ENCODE assay signal across 8 cellular contexts in the genomic region with DNA sequence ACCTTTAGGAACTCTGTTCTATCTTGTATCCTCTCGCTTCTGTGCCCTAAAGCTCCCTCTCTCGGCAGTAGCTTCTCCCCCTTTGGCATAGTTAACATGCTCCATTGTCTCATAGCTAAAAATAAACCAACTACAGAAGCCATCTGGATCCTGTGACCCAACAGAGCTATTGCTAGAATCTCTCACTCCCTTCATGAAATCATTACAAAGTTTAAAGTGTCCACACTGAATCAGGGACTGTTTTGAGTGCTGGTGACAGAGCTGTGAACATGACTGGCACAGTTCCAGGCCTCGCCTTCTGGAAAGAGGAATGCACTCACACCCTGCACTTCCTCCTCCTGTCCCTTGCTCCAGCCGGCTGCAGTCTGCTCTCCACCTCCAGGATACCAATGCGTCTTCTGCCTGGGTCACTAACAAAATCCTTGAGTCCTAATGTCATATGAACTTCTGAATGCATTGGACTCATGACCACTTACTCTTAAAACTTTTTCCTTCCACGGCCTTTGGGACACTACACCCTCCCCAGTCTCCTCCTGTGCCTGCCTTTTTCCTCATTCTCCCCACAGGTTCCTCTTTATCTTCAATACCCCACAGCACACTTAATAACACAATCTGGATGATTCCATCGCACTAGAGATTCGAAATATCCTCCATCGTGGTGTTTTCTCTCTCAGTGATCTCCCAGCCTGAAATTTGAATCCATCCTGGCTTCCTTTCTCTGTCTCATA. TPM values are rescaled to one million over a fixed set of nuclear protein-coding genes. Genes with fewer than 3 reads are reported as not detected.
DNase-seq lines count a peak whose midpoint lies in the region; ATAC-seq and TF ChIP-seq lines count a peak whose summit lies in the region.

No MANE protein-coding gene starts in this region.

- POLR2A ChIA-PET in HCT116 (lab: Charles Lee): no interaction called here

- H3K9me3 ChIP-seq in HCT116 (ENCODE audit: control insufficient read depth in 1 of 2, insufficient read depth in 1 of 2, low read depth in 1 of 2, low read length in 2 of 2) (no peaks in the 10 kb centered on the region), heart right ventricle (peaks cover 0 to 4% (median 0%) of the 10 kb centered on the region in 11 donors), skeletal muscle satellite cell (replicated peaks; ENCODE audit: low read length) (no peaks in the 10 kb centered on the region)

- BruUV-seq in HCT116 (replicated peaks; lab: Mats Ljungman, UMichigan): no TSS peak

- H3K4me2 ChIP-seq in HCT116 (ENCODE audit: low read length) (peak overlapping the region; percentile 63), skeletal muscle satellite cell (ENCODE audit: low read length) (peak overlapping the region; percentile 8)

- H3K27me3 ChIP-seq in HCT116 (ENCODE audit: insufficient read depth, low read length): no peaks in the 10 kb centered on the region
- H3K27me3 ChIP-seq in heart right ventricle: no peaks in the 10 kb centered on the region
- H3K27me3 ChIP-seq in skeletal muscle satellite cell (ENCODE audit: control insufficient read depth, insufficient read depth, low read length): no peaks in the 10 kb centered on the region
- no peaks in the 10 kb centered on the region for H3K27me3 ChIP-seq in H7 (ENCODE audit: control insufficient read depth, insufficient read depth, low read length)

- TF ChIP-seq RAD21 in HCT116 (IDR thresholded peaks at IDR 0.05; ENCODE audit: low read depth): peak; percentile 25

- 6 to 9% methylated on average over 9 of the region's 9 CpGs for WGBS in heart right ventricle, 2 donors

- RAD21 ChIA-PET in HCT116 (lab: Charles Lee; ENCODE audit: low non-redundant PET in 1 of 2, low total read pairs in 2 of 2, uncharacterized antibody in 2 of 2, unreplicated experiment in 2 of 2): no interaction called here

- H3K36me3 ChIP-seq in HCT116 (ENCODE audit: control insufficient read depth in 1 of 2, insufficient read depth in 2 of 2, low read length in 2 of 2) (no peaks in the 10 kb centered on the region), heart right ventricle (peaks cover 0 to 18% (median 0%) of the 10 kb centered on the region in 9 donors), skeletal muscle satellite cell (ENCODE audit: insufficient read depth, low read length) (no peaks in the 10 kb centered on the region), H7 (replicated peaks; ENCODE audit: control insufficient read depth, insufficient read depth, low read length) (no peaks in the 10 kb centered on the region; the same call in 1 of the 2 replicates)

- no peak overlapping the region for H3K27ac ChIP-seq in HCT116 (ENCODE audit: low read depth, low read length)
- peak overlapping the region; percentile 66 to 90 (median 84) for H3K27ac ChIP-seq in heart right ventricle

- H2AFZ ChIP-seq in HCT116 (ENCODE audit: low read depth, low read length, poor library complexity, severe bottlenecking): peak overlapping the region; percentile 96

- no peak overlapping the region for H3K9ac ChIP-seq in HCT116 (ENCODE audit: low read length)
- no peak overlapping the region for H3K9ac ChIP-seq in skeletal muscle satellite cell (ENCODE audit: low read depth, low read length)

- peak; percentile 87 for ATAC-seq in HCT116
- ATAC-seq in heart right ventricle: peak; percentile 90 to 98 (median 96)
- no peak for ATAC-seq in HG03095 (IDR thresholded peaks at IDR 0.05; ENCODE audit: unreplicated experiment)
- ATAC-seq in GM19324 (IDR thresholded peaks at IDR 0.05; ENCODE audit: low FRiP score, unreplicated experiment): no peak

- H4K20me1 ChIP-seq in HCT116 (ENCODE audit: insufficient read depth): no peaks in the 10 kb centered on the region

- H3K4me1 ChIP-seq in HCT116 (ENCODE audit: control insufficient read depth in 1 of 2, insufficient read depth in 2 of 2, low read length in 2 of 2) (peaks cover 9 to 12% of the 10 kb centered on the region in 2 experiments; a peak in 3 of 4 replicates), heart right ventricle (peaks cover 0 to 44% (median 20%) of the 10 kb centered on the region in 9 donors), skeletal muscle satellite cell (ENCODE audit: control insufficient read depth, insufficient read depth, low read length) (peaks cover 3% of the 10 kb centered on the region)

- TF ChIP-seq POLR2A in HCT116 (IDR thresholded peaks at IDR 0.05; ENCODE audit: borderline replicate concordance, extremely low read depth, insufficient read depth, insufficient read length): no peak

- no peaks in the 10 kb centered on the region for H3K79me2 ChIP-seq in HCT116 (ENCODE audit: insufficient read depth, low read length)

- DNase-seq in HCT116 (ENCODE audit: low read depth, low spot score) (peak; percentile 13), RPMI7951 (ENCODE audit: low read depth) (peak; percentile 5), heart right ventricle (peak; percentile 81 to 90), dedifferentiated amniotic fluid mesenchymal stem cell (ENCODE audit: extremely low spot score) (no peak), H7 (no peak)

- peak overlapping the region in 1 of 2 experiments; percentile 30; a peak in 2 of 4 replicates for H3K4me3 ChIP-seq in HCT116 (replicated peaks in 1 of 2; ENCODE audit: low read depth in 1 of 2, low read length in 2 of 2)
- H3K4me3 ChIP-seq in heart right ventricle: peak overlapping the region in 8 of 10 donors; percentile 2 to 37 (median 20)
- no peak overlapping the region for H3K4me3 ChIP-seq in skeletal muscle satellite cell (ENCODE audit: low read length)
- H3K4me3 ChIP-seq in H7 (ENCODE audit: insufficient read depth, low read depth, low read length): no peak overlapping the region

- no peaks in the 10 kb centered on the region for H3K9me2 ChIP-seq in HCT116 (ENCODE audit: insufficient read depth)

- 0 out of 6 replicates have a peak, but pooled peaks have one; percentile 2 to 15 (median 6) for TF ChIP-seq CTCF in HCT116 (IDR thresholded peaks at IDR 0.05 in 2 of 3, conservative IDR thresholded peaks at IDR 0.05 in 1 of 3; ENCODE audit: borderline replicate concordance in 1 of 3, insufficient read depth in 1 of 3, low read depth in 2 of 3, low read length in 2 of 3)
- peak in 6 of 9 donors; percentile 14 to 57 (median 40) for TF ChIP-seq CTCF in heart right ventricle (IDR thresholded peaks at IDR 0.05)

- CTCF ChIA-PET in HCT116 (lab: Charles Lee): no interaction called here

- intact Hi-C loops in HCT116 (cut with micrococcal nuclease) (no loop called here), heart right ventricle (cut with DNase I) (loop anchor here in 1 of 10 donors (1.0 kb wide), 1 partner anchor 13 kb away; the partner anchor contains the start of gene PLBD1)

TF ChIP-seq in HCT116, 20 proteins besides CTCF, POLR2A, EP300 and RAD21 (continues in another document):
- TF ChIP-seq, protein P1, sequence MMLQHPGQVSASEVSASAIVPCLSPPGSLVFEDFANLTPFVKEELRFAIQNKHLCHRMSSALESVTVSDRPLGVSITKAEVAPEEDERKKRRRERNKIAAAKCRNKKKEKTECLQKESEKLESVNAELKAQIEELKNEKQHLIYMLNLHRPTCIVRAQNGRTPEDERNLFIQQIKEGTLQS (IDR thresholded peaks at IDR 0.05): no peak
- TF ChIP-seq ZBTB33 (IDR thresholded peaks at IDR 0.05; ENCODE audit: extremely low read depth, insufficient replicate concordance, low read length) (no peak), YY1 (IDR thresholded peaks at IDR 0.05; ENCODE audit: extremely low read depth, insufficient replicate concordance, low read depth, low read length) (no peak), SP1 (IDR thresholded peaks at IDR 0.05; ENCODE audit: low read depth) (no peak), JUND (IDR thresholded peaks at IDR 0.05) (no peak), ELF1 (IDR thresholded peaks at IDR 0.05; ENCODE audit: borderline replicate concordance, low read depth) (no peak), EZH2 (IDR thresholded peaks at IDR 0.05) (no peak)
- TF ChIP-seq, protein P2, sequence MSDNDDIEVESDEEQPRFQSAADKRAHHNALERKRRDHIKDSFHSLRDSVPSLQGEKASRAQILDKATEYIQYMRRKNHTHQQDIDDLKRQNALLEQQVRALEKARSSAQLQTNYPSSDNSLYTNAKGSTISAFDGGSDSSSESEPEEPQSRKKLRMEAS (IDR thresholded peaks at IDR 0.05): no peak

RNA-seq across cellular contexts. Expression of gene PLBD1, which starts 13.2 kb away (rescaled TPM):
- total RNA-seq in HCT116 (2021; ENCODE audit: unreplicated experiment): 0.30 TPM
- polyA plus RNA-seq in HCT116 (2012): not detected in 2 replicates
- 0.78 and 1.3 TPM in 2 replicates for total RNA-seq in RPMI7951 (2014; rRNA removed; shearing (Covaris generic))
- total RNA-seq in heart right ventricle: 10 to 100 TPM; 19.4 to 45.1 (median 30.1) TPM
- polyA plus RNA-seq in heart right ventricle: 10 to 100 TPM in 1 of 2 donors, 1 to 10 TPM in 1; 6.4 to 10.9 TPM
- total RNA-seq in skeletal muscle satellite cell (2012; rRNA removed): 0.66 and 1.3 TPM in 2 replicates
- total RNA-seq in H7 (2014; rRNA removed; shearing (Covaris generic)): 42.1 and 43.8 TPM in 2 replicates

Comparison
In these comparisons a context has a peak if more than half of its experiments do, and no peak if none do; other contexts are left out.
1. ATAC-seq: peak in HCT116 (single experiment) and heart right ventricle (8 of 8); none in HG03095 (single experiment) and GM19324 (single experiment).
2. DNase-seq: peak in HCT116 (single experiment), RPMI7951 (single experiment) and heart right ventricle (2 of 2); none in dedifferentiated amniotic fluid mesenchymal stem cell (single experiment) and H7 (single experiment).
3. H3K4me3 ChIP-seq: peak in heart right ventricle (8 of 10); none in skeletal muscle satellite cell (single experiment) and H7 (single experiment).